ENCODE assay signal across 14 cellular contexts in genomic region chr15:32834156-32834555, GRCh38.
A peak's percentile ranks its signal among the peaks of the same experiment; 100 is the strongest.
DNase-seq lines count a peak whose midpoint lies in the region; ATAC-seq, FAIRE-seq and TF ChIP-seq lines count a peak whose summit lies in the region.
"Had no signal": no experiment of that assay in that cellular context is flagged by ENCODE, and none has a peak within 500 bp of the region (broad histone marks: within the 10 kb centered on the region; RNA-seq: fewer than 3 reads in every experiment).

No MANE protein-coding gene starts in this region.

- no peak for TF ChIP-seq POLR2A in GM12878 (IDR thresholded peaks at IDR 0.05; ENCODE audit: low read depth, low read length)

- WGBS in GM12878 (ENCODE audit: insufficient coverage, insufficient replicate concordance, low lambda C conversion rate, missing lambda C conversion rate), result 0% methylated on average over 1 of the region's 1 CpG
- 42 to 69% (median 55%) methylated on average over 1 of the region's 1 CpG for WGBS in small intestine, 3 donors

- H3K27ac ChIP-seq in GM12878 (ENCODE audit: control insufficient read depth, insufficient read depth), result no peak overlapping the region
- H3K27ac ChIP-seq in small intestine (ENCODE audit: low read depth in 1 of 2, low read length in 1 of 2), result no peak overlapping the region
- H3K27ac ChIP-seq: SK-N-MC, transverse colon had no signal

- POLR2A ChIA-PET in GM12878 (lab: Charles Lee), result interaction anchor here (1.2 kb wide), 1 partner anchor 10 kb away, joined by 4 read pairs; no protein-coding TSS in a partner anchor

- H3K27me3 ChIP-seq in GM12878 (replicated peaks in 1 of 2; ENCODE audit: control insufficient read depth in 2 of 2, insufficient read depth in 2 of 2, low read length in 1 of 2), result peaks cover 1 to 2% of the 10 kb centered on the region in 2 experiments; a peak in 1 of 4 replicates
- no peaks in the 10 kb centered on the region for H3K27me3 ChIP-seq in small intestine (ENCODE audit: control insufficient read depth in 2 of 2, insufficient read depth in 2 of 2, low read length in 2 of 2)
- H3K27me3 ChIP-seq: MG63, transverse colon had no signal

- FAIRE-seq in GM12878 (lab: Jason Lieb, UNC), result peak; percentile 78
- FAIRE-seq in small intestine (lab: Jason Lieb, UNC), result no peak
- FAIRE-seq: H1 had no signal

- H3K9me3 ChIP-seq in GM12878 (replicated peaks; ENCODE audit: control insufficient read depth, insufficient read depth, low read length) (no peaks in the 10 kb centered on the region), small intestine (ENCODE audit: control insufficient read depth, low read depth) (no peaks in the 10 kb centered on the region)
- H3K9me3 ChIP-seq: MG63, transverse colon had no signal

- peaks cover 6% of the 10 kb centered on the region; the same call in 1 of the 2 replicates for H3K4me1 ChIP-seq in GM12878 (ENCODE audit: control insufficient read depth, insufficient read depth, low read length)
- H3K4me1 ChIP-seq in small intestine (ENCODE audit: control insufficient read depth in 2 of 2, insufficient read depth in 1 of 2, low read depth in 1 of 2, low read length in 1 of 2), result no peaks in the 10 kb centered on the region
- H3K4me1 ChIP-seq: transverse colon had no signal

- H3K36me3 ChIP-seq in GM12878 (ENCODE audit: control insufficient read depth in 2 of 2, insufficient read depth in 2 of 2, low read length in 1 of 2), result no peaks in the 10 kb centered on the region
- no peaks in the 10 kb centered on the region for H3K36me3 ChIP-seq in small intestine (ENCODE audit: control insufficient read depth in 2 of 2, insufficient read depth in 2 of 2, low read length in 2 of 2)
- H3K36me3 ChIP-seq: MG63, transverse colon had no signal

- SMC1A ChIA-PET in GM12878 (lab: Charles Lee; ENCODE audit: uncharacterized antibody, unreplicated experiment), result interaction anchor here (1.0 to 7.1 kb wide), 5 partner anchors 10 to 75 kb away, joined by 3 to 43 read pairs (median 3); no protein-coding TSS in a partner anchor

- intact Hi-C loops in GM12878 (cut with micrococcal nuclease; ENCODE audit: unreplicated experiment), result loop anchor here (5.0 kb wide), 1 partner anchor 172 kb away; no protein-coding TSS in a partner anchor

- no peak overlapping the region for H3K4me2 ChIP-seq in GM12878 (ENCODE audit: control insufficient read depth, insufficient read depth)

- TF ChIP-seq CTCF in GM12878 (IDR thresholded peaks at IDR 0.05 in 2 of 3, conservative IDR thresholded peaks at IDR 0.05 in 1 of 3; ENCODE audit: control insufficient read depth in 2 of 3, extremely low read depth in 1 of 3, insufficient read depth in 1 of 3, low read depth in 3 of 3, low read length in 3 of 3), result no peak

- no peak overlapping the region for H3K4me3 ChIP-seq in GM12878
- H3K4me3 ChIP-seq in small intestine (ENCODE audit: low read depth in 1 of 2, low read length in 2 of 2), result no peak overlapping the region
- H3K4me3 ChIP-seq: MG63, SK-N-MC, transverse colon had no signal

- RAD21 ChIA-PET in GM12878 (lab: Charles Lee; ENCODE audit: unreplicated experiment), result interaction anchor here (0.9 to 1.8 kb wide), 4 partner anchors 10 to 112 kb away, joined by 3 to 11 read pairs (median 4); no protein-coding TSS in a partner anchor

- ATAC-seq in GM18511 (IDR thresholded peaks at IDR 0.05; ENCODE audit: unreplicated experiment) (peak; percentile 98), GM21619 (IDR thresholded peaks at IDR 0.05; ENCODE audit: unreplicated experiment) (peak; percentile 98), HG03469 (IDR thresholded peaks at IDR 0.05; ENCODE audit: unreplicated experiment) (peak; percentile 95), GM12878 (peak; percentile 94), GM19455 (IDR thresholded peaks at IDR 0.05; ENCODE audit: unreplicated experiment) (no peak)

- BruUV-seq in GM12878 (replicated peaks; lab: Mats Ljungman, UMichigan), result no TSS peak

- no peaks in the 10 kb centered on the region for H3K79me2 ChIP-seq in GM12878 (ENCODE audit: control insufficient read depth, insufficient read depth, low read length)

- in situ Hi-C loops in GM12878 (cut with MboI), result no loop called here

- TF ChIP-seq RAD21 in GM12878 (IDR thresholded peaks at IDR 0.05; ENCODE audit: insufficient read depth, low read depth, low read length), result no peak

- DNase-seq in GM12878 (ENCODE audit: low read depth, low spot score), result peak; percentile 39
- no peak for DNase-seq in activated CD8-positive, alpha-beta memory T cell treated with anti-CD3 and anti-CD28 coated beads, Interleukin-2, amount 50 U/mL, for 48 hours
- no peak for DNase-seq in inferior parietal cortex (ENCODE audit: extremely low spot score)
- DNase-seq in small intestine, result no peak
- DNase-seq: activated T-cell treated with anti-CD3 and anti-CD28 coated beads for 4 hours; MG63; stimulated activated CD4-positive, alpha-beta T cell treated with anti-CD3 and anti-CD28 coated beads, Interleukin-1b, Interleukin-23, amount 100 ng/mL, for 48 hours; transverse colon had no signal

- H4K20me1 ChIP-seq in GM12878 (ENCODE audit: control insufficient read depth, insufficient read depth), result no peaks in the 10 kb centered on the region

- CTCF ChIA-PET in GM12878 (lab: Yijun Ruan, JAX), result interaction anchor here (0.7 to 6.4 kb wide), 6 partner anchors 10 to 176 kb away, joined by 4 to 40 read pairs (median 5); no protein-coding TSS in a partner anchor

- no peak overlapping the region for H3K9ac ChIP-seq in GM12878 (ENCODE audit: control insufficient read depth, insufficient read depth, low read length)

- no peak for TF ChIP-seq EP300 in GM12878 (IDR thresholded peaks at IDR 0.05; ENCODE audit: borderline replicate concordance in 1 of 2, control insufficient read depth in 1 of 2, low read depth in 2 of 2, low read length in 2 of 2)

- no peak overlapping the region for H2AFZ ChIP-seq in GM12878 (ENCODE audit: control insufficient read depth, low read depth, low read length)

TF ChIP-seq in GM12878, 131 proteins besides CTCF, POLR2A, EP300 and RAD21:
- TF ChIP-seq MEF2B (IDR thresholded peaks at IDR 0.05; ENCODE audit: partially characterized antibody, poor library complexity, severe bottlenecking) (peak; percentile 21), RELA (IDR thresholded peaks at IDR 0.05; ENCODE audit: borderline replicate concordance, partially characterized antibody) (no peak), POU2F2 (IDR thresholded peaks at IDR 0.05; ENCODE audit: borderline replicate concordance, low read depth, low read length) (no peak), NFYA (IDR thresholded peaks at IDR 0.05; ENCODE audit: borderline replicate concordance, low read depth, low read length) (no peak), PML (IDR thresholded peaks at IDR 0.05; ENCODE audit: low read length) (no peak), ETV6 (conservative IDR thresholded peaks at IDR 0.05 in 1 of 2, IDR thresholded peaks at IDR 0.05 in 1 of 2; ENCODE audit: borderline replicate concordance in 1 of 2, low read depth in 1 of 2) (no peak), SPI1 (IDR thresholded peaks at IDR 0.05; ENCODE audit: borderline replicate concordance, insufficient read depth, low read depth, low read length) (peak; percentile 40; the same call in 1 of the 2 replicates), MTA2 (IDR thresholded peaks at IDR 0.05; ENCODE audit: low read depth) (peak; percentile 36; the same call in 1 of the 2 replicates), JUND (IDR thresholded peaks at IDR 0.05; ENCODE audit: low read depth, low read length) (no peak)
- TF ChIP-seq, protein P1, sequence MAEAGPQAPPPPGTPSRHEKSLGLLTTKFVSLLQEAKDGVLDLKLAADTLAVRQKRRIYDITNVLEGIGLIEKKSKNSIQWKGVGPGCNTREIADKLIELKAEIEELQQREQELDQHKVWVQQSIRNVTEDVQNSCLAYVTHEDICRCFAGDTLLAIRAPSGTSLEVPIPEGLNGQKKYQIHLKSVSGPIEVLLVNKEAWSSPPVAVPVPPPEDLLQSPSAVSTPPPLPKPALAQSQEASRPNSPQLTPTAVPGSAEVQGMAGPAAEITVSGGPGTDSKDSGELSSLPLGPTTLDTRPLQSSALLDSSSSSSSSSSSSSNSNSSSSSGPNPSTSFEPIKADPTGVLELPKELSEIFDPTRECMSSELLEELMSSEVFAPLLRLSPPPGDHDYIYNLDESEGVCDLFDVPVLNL (IDR thresholded peaks at IDR 0.05; ENCODE audit: low read depth, low read length), result no peak
- TF ChIP-seq, protein P2, sequence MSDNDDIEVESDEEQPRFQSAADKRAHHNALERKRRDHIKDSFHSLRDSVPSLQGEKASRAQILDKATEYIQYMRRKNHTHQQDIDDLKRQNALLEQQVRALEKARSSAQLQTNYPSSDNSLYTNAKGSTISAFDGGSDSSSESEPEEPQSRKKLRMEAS (IDR thresholded peaks at IDR 0.05; ENCODE audit: low read depth, low read length), result no peak
